8 cellular contexts compared by ENCODE assay signal in the genomic region with DNA sequence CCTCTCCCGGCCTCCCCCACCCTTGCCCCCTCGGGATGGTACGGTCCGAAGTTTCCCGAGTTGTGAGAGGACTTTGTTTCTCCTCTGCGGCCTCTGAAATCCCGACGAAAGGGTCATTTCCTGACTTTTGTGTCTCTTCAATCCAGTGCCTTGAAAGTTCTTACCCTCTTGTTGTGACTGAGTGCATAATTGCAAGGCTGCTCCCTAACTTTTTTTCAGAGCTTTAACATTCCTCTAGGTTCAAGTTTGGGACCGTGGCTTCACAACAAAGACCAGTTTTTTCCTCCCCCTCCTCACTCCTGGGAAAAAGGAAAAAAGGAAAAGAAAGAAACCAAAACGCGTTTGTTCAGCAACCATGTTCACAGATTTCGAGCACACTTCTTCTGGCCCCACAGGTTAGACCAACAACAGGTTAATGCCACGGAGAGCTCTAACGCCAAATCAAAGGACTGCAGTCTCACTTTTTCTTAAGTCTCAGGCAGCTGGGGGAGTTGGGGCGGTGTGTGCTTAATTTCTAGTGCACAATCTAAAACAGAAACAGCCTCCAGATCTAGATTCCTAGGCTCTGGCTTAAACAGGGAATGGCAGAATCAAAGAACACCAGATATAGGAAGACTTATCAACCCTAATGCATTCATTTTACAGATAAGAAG.
A peak's percentile ranks its signal among the peaks of the same experiment; 100 is the strongest.
DNase-seq lines count a peak whose midpoint lies in the region; ATAC-seq and TF ChIP-seq lines count a peak whose summit lies in the region.

No MANE protein-coding gene starts in this region.

- H3K36me3 ChIP-seq in CD4-positive, CD25-positive, alpha-beta regulatory T cell (ENCODE audit: control insufficient read depth, insufficient read depth, low read length) = no peaks in the 10 kb centered on the region
- H3K36me3 ChIP-seq in PC-9 (ENCODE audit: low read depth) (no peaks in the 10 kb centered on the region), esophagus (ENCODE audit: control insufficient read depth in 2 of 2, insufficient read depth in 2 of 2, low read length in 1 of 2) (no peaks in the 10 kb centered on the region)

- POLR2A ChIA-PET in PC-9 (lab: Charles Lee; ENCODE audit: unreplicated experiment) = interaction anchor here (0.5 kb wide), 1 partner anchor 12 kb away, joined by 13 read pairs; no protein-coding TSS in a partner anchor

- peaks cover 5% of the 10 kb centered on the region for H3K27me3 ChIP-seq in CD4-positive, CD25-positive, alpha-beta regulatory T cell (ENCODE audit: control insufficient read depth, insufficient read depth, low read length)
- H3K27me3 ChIP-seq in PC-9 (ENCODE audit: insufficient read depth, low read depth) (no peaks in the 10 kb centered on the region), esophagus (ENCODE audit: control insufficient read depth in 1 of 2, insufficient read depth in 2 of 2, low read length in 2 of 2) (no peaks in the 10 kb centered on the region)

- intact Hi-C loops in PC-9 (cut with micrococcal nuclease; ENCODE audit: unreplicated experiment) = no loop called here

- no peaks in the 10 kb centered on the region for H4K20me1 ChIP-seq in PC-9 (ENCODE audit: insufficient read depth)

- peaks cover 31% of the 10 kb centered on the region for H3K4me1 ChIP-seq in CD4-positive, CD25-positive, alpha-beta regulatory T cell (ENCODE audit: control insufficient read depth, insufficient read depth, low read length, poor library complexity, severe bottlenecking)
- H3K4me1 ChIP-seq in PC-9 (replicated peaks; ENCODE audit: insufficient read depth) = peaks cover 32% of the 10 kb centered on the region
- H3K4me1 ChIP-seq in esophagus (ENCODE audit: control insufficient read depth in 2 of 2, insufficient read depth in 2 of 2, low read length in 1 of 2) = peaks cover 0 to 2% of the 10 kb centered on the region in 2 donors

- no peaks in the 10 kb centered on the region for H3K27me3 Mint-ChIP-seq in CD4-positive, CD25-positive, alpha-beta regulatory T cell
- no peaks in the 10 kb centered on the region for H3K27me3 Mint-ChIP-seq in neural crest cell (ENCODE audit: low read depth)

- no peaks in the 10 kb centered on the region for H3K9me3 ChIP-seq in CD4-positive, CD25-positive, alpha-beta regulatory T cell (ENCODE audit: control insufficient read depth in 2 of 2, low read length in 2 of 2)
- H3K9me3 ChIP-seq in PC-9 (ENCODE audit: insufficient read depth, low read depth) (no peaks in the 10 kb centered on the region), esophagus (ENCODE audit: control insufficient read depth in 2 of 2, insufficient read depth in 1 of 2, low read depth in 1 of 2, low read length in 1 of 2) (no peaks in the 10 kb centered on the region)

- H3K4me3 Mint-ChIP-seq in CD4-positive, CD25-positive, alpha-beta regulatory T cell = peak overlapping the region; percentile 24 to 90 (median 66)
- H3K4me3 Mint-ChIP-seq in neural crest cell = peak overlapping the region; percentile 88

- peaks cover 27% of the 10 kb centered on the region for H3F3A ChIP-seq in PC-9 (ENCODE audit: insufficient read depth, low read depth)

- no peak for ATAC-seq in CD4-positive, CD25-positive, alpha-beta regulatory T cell (ENCODE audit: low read depth in 2 of 2)
- ATAC-seq in HG03025 (IDR thresholded peaks at IDR 0.05; ENCODE audit: low FRiP score, unreplicated experiment) = no peak

- no peaks in the 10 kb centered on the region for H3K9me2 ChIP-seq in PC-9 (ENCODE audit: insufficient read depth)

- H3K4me1 Mint-ChIP-seq in CD4-positive, CD25-positive, alpha-beta regulatory T cell = peaks cover 11 to 33% (median 22%) of the 10 kb centered on the region in 4 donors
- peaks cover 94% of the 10 kb centered on the region for H3K4me1 Mint-ChIP-seq in neural crest cell

- no peak overlapping the region for H3K27ac Mint-ChIP-seq in CD4-positive, CD25-positive, alpha-beta regulatory T cell
- H3K27ac Mint-ChIP-seq in neural crest cell (ENCODE audit: unreplicated experiment) = peak overlapping the region; percentile 99

- no peak overlapping the region for H3K27ac ChIP-seq in CD4-positive, CD25-positive, alpha-beta regulatory T cell (ENCODE audit: insufficient read depth, low read length, poor library complexity, severe bottlenecking)
- H3K27ac ChIP-seq in PC-9 (peak overlapping the region; percentile 62), esophagus (ENCODE audit: low read depth in 2 of 2, low read length in 1 of 2) (peak overlapping the region; percentile 89 to 94)

- TF ChIP-seq CTCF in PC-9 (conservative IDR thresholded peaks at IDR 0.05) (no peak), neural crest cell (conservative IDR thresholded peaks at IDR 0.05) (no peak)

- peaks cover 0 to 2% (median 0%) of the 10 kb centered on the region in 7 donors for H3K9me3 Mint-ChIP-seq in CD4-positive, CD25-positive, alpha-beta regulatory T cell
- H3K9me3 Mint-ChIP-seq in neural crest cell = no peaks in the 10 kb centered on the region

- H3K36me3 Mint-ChIP-seq in CD4-positive, CD25-positive, alpha-beta regulatory T cell = no peaks in the 10 kb centered on the region
- H3K36me3 Mint-ChIP-seq in neural crest cell (ENCODE audit: low read depth) = no peaks in the 10 kb centered on the region

- DNase-seq in CD4-positive, CD25-positive, alpha-beta regulatory T cell = no peak
- no peak for DNase-seq in PC-9
- DNase-seq in neural crest cell (ENCODE audit: low read depth, low spot score) = no peak
- DNase-seq in Ammon's horn (ENCODE audit: low spot score) = no peak
- no peak for DNase-seq in GM19240 (ENCODE audit: insufficient read length, low spot score)
- no peak for DNase-seq in NCI-H2196 treated with DMSO at 0.1 percent for 48 hours (lab: John Stamatoyannopoulos, UW; ENCODE audit: unreplicated experiment)

- TSS peak; percentile 75 for BruUV-seq in PC-9 (replicated peaks; lab: Mats Ljungman, UMichigan)

- H3K4me2 ChIP-seq in PC-9 = peak overlapping the region; percentile 92

- peak overlapping the region; percentile 81 for H2AFZ ChIP-seq in PC-9

- CTCF ChIA-PET in PC-9 (lab: Charles Lee) = no interaction called here

- H3K4me3 ChIP-seq in CD4-positive, CD25-positive, alpha-beta regulatory T cell (ENCODE audit: low read depth, low read length) = peak overlapping the region; percentile 15
- peak overlapping the region; percentile 70 for H3K4me3 ChIP-seq in PC-9
- peak overlapping the region; percentile 57 to 64 for H3K4me3 ChIP-seq in esophagus (ENCODE audit: low read depth in 1 of 2, low read length in 2 of 2)

- H3K79me2 ChIP-seq in PC-9 (ENCODE audit: low read depth) = no peaks in the 10 kb centered on the region

- 18 to 19% methylated on average over 15 of the region's 15 CpGs for WGBS in esophagus, 2 donors

Comparison
In these comparisons a context has a peak if more than half of its experiments do, and no peak if none do; other contexts are left out.
1. H3K4me3 ChIP-seq: peak in every context shown above with its lines; median percentile 70 in PC-9; 60 in esophagus; 15 in CD4-positive, CD25-positive, alpha-beta regulatory T cell.